In the genomic region with DNA sequence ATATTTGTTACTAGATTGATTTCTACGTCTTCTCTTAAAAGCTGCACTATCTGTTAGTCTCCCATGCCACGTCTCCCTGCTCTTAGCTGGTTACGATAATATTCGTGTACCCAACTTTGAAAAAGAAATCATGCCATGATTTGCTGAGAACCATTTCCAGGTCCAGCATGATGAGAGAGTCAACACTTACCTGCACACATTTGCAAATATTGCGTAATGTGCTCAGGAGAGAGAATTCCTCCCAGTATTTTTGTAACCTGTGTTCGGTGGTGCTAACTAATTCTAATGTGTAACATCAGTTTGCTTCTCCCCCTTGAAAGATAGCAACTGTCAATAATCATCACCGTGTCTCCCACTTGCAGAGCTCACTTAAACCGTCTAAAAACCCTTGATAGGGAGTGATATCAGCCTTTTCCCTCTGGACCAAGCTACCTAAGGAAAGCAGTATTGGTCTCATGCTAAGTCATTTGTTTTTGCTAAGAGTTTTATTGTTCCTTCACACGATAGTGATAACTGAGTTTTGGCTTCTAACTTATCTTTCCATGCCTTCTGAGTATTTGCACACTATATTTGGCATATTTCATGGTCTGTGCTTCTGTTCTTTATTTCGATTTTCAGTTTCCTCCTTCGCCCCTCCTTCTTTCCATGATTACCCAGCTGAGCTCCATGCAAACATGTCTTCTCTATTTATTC, we compare ENCODE assay signal across 1 cellular context.
TF ChIP-seq lines count a peak whose summit lies in the region.

No MANE protein-coding gene starts in this region.

TF ChIP-seq in K562, 482 proteins besides CTCF, POLR2A, EP300 and RAD21 (continued from another document and continues in another):
- TF ChIP-seq, protein P1, sequence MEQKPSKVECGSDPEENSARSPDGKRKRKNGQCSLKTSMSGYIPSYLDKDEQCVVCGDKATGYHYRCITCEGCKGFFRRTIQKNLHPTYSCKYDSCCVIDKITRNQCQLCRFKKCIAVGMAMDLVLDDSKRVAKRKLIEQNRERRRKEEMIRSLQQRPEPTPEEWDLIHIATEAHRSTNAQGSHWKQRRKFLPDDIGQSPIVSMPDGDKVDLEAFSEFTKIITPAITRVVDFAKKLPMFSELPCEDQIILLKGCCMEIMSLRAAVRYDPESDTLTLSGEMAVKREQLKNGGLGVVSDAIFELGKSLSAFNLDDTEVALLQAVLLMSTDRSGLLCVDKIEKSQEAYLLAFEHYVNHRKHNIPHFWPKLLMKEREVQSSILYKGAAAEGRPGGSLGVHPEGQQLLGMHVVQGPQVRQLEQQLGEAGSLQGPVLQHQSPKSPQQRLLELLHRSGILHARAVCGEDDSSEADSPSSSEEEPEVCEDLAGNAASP (IDR thresholded peaks at IDR 0.05), result no peak
- TF ChIP-seq ARNT (IDR thresholded peaks at IDR 0.05) (peak in 1 of 2 experiments; percentile 84; a peak in 2 of 4 replicates), ZNF764 (CRISPR knock-in tag; IDR thresholded peaks at IDR 0.05; ENCODE audit: low read depth) (no peak), ZEB2 (IDR thresholded peaks at IDR 0.05) (peak; percentile 63), ZNF717 (CRISPR knock-in tag; IDR thresholded peaks at IDR 0.05) (no peak), C11orf30 (IDR thresholded peaks at IDR 0.05; ENCODE audit: low read depth) (peak; percentile 58; the same call in 1 of the 2 replicates), CCNT2 (IDR thresholded peaks at IDR 0.05; ENCODE audit: borderline replicate concordance, extremely low read depth, insufficient read length, low read depth, low read length) (peak; percentile 62), MEF2D (tag; conservative IDR thresholded peaks at IDR 0.05; ENCODE audit: low read depth) (peak; percentile 93), SMAD4 (CRISPR knock-in tag; conservative IDR thresholded peaks at IDR 0.05) (0 out of 2 replicates have a peak, but pooled peaks have one; percentile 50), DPF2 (IDR thresholded peaks at IDR 0.05) (peak; percentile 90), TBP (optimal IDR thresholded peaks at IDR 0.05; ENCODE audit: low read depth, low read length) (no peak), NCOR1 (IDR thresholded peaks at IDR 0.05) (peak; percentile 79), MAFG (tag; conservative IDR thresholded peaks at IDR 0.05) (peak; percentile 71), TAF15 (IDR thresholded peaks at IDR 0.05; ENCODE audit: low read depth, low read length) (no peak), MAZ (CRISPR knock-in tag; conservative IDR thresholded peaks at IDR 0.05 in 1 of 2, IDR thresholded peaks at IDR 0.05 in 1 of 2) (peak in 1 of 2 experiments; percentile 54; a peak in 2 of 4 replicates), NCOA4 (IDR thresholded peaks at IDR 0.05; ENCODE audit: partially characterized antibody) (no peak), KHSRP (IDR thresholded peaks at IDR 0.05) (no peak), MTA3 (IDR thresholded peaks at IDR 0.05; ENCODE audit: borderline replicate concordance) (0 out of 2 replicates have a peak, but pooled peaks have one; percentile 51), NFE2 (IDR thresholded peaks at IDR 0.05; ENCODE audit: low read depth) (peak; percentile 76), TEAD1 (CRISPR knock-in tag; IDR thresholded peaks at IDR 0.05) (no peak), CHD2 (IDR thresholded peaks at IDR 0.05; ENCODE audit: low read depth, low read length) (no peak), BCOR (IDR thresholded peaks at IDR 0.05) (0 out of 2 replicates have a peak, but pooled peaks have one; percentile 14), TAF9B (IDR thresholded peaks at IDR 0.05; ENCODE audit: partially characterized antibody) (no peak), HDAC1 (IDR thresholded peaks at IDR 0.05) (0 out of 4 replicates have a peak, but pooled peaks of 1 of the 2 experiments have one; percentile 27), FOSL1 (tag; conservative IDR thresholded peaks at IDR 0.05) (0 out of 2 replicates have a peak, but pooled peaks have one; percentile 32), CEBPG (CRISPR knock-in tag; IDR thresholded peaks at IDR 0.05) (peak; percentile 86), CEBPG (tag; conservative IDR thresholded peaks at IDR 0.05 in 1 of 2, IDR thresholded peaks at IDR 0.05 in 1 of 2) (peak; percentile 84 to 99), NELFE (IDR thresholded peaks at IDR 0.05; ENCODE audit: insufficient read depth, insufficient read length) (no peak), EHMT2 (IDR thresholded peaks at IDR 0.05) (no peak), ZNF507 (tag; conservative IDR thresholded peaks at IDR 0.05) (no peak), BHLHE40 (IDR thresholded peaks at IDR 0.05; ENCODE audit: low read length) (0 out of 2 replicates have a peak, but pooled peaks have one; percentile 2), CBFA2T3 (IDR thresholded peaks at IDR 0.05) (peak; percentile 86), HOXB6 (CRISPR knock-in tag; IDR thresholded peaks at IDR 0.05; ENCODE audit: borderline replicate concordance) (no peak), HNRNPUL1 (IDR thresholded peaks at IDR 0.05; ENCODE audit: low read length) (no peak), CBX3 (IDR thresholded peaks at IDR 0.05; ENCODE audit: borderline replicate concordance in 1 of 2, low read length in 2 of 2) (no peak), ZNF316 (IDR thresholded peaks at IDR 0.05) (peak; percentile 37; the same call in 1 of the 2 replicates), HDGF (IDR thresholded peaks at IDR 0.05) (peak; percentile 77; the same call in 1 of the 2 replicates), ZNF778 (CRISPR knock-in tag; IDR thresholded peaks at IDR 0.05) (no peak), ZNF3 (CRISPR knock-in tag; IDR thresholded peaks at IDR 0.05) (no peak), MYBL2 (IDR thresholded peaks at IDR 0.05; ENCODE audit: low read depth) (no peak), MYBL2 (CRISPR knock-in tag; IDR thresholded peaks at IDR 0.05; ENCODE audit: borderline replicate concordance) (no peak), HNRNPL (IDR thresholded peaks at IDR 0.05; ENCODE audit: low read depth, low read length) (no peak), ZNF589 (CRISPR knock-in tag; IDR thresholded peaks at IDR 0.05; ENCODE audit: low read depth) (no peak), ELF4 (CRISPR knock-in tag; IDR thresholded peaks at IDR 0.05) (peak; percentile 61; the same call in 1 of the 2 replicates), CREM (IDR thresholded peaks at IDR 0.05; ENCODE audit: low read depth) (0 out of 2 replicates have a peak, but pooled peaks have one; percentile 7), XRCC3 (IDR thresholded peaks at IDR 0.05) (no peak), TAL1 (IDR thresholded peaks at IDR 0.05) (peak; percentile 72), JUND (IDR thresholded peaks at IDR 0.05; ENCODE audit: borderline replicate concordance, low read depth, low read length) (peak; percentile 39; the same call in 1 of the 2 replicates), JUND (tag; IDR thresholded peaks at IDR 0.05; ENCODE audit: borderline replicate concordance, low read depth, low read length) (peak; percentile 60; the same call in 2 of the 3 replicates), LEF1 (IDR thresholded peaks at IDR 0.05) (peak; percentile 59), HDAC3 (IDR thresholded peaks at IDR 0.05; ENCODE audit: borderline replicate concordance, partially characterized antibody) (peak; percentile 52), RBBP5 (IDR thresholded peaks at IDR 0.05; ENCODE audit: borderline replicate concordance, insufficient read depth, low read length, poor library complexity, severe bottlenecking) (no peak), NFE2L1 (tag; IDR thresholded peaks at IDR 0.05; ENCODE audit: borderline replicate concordance, low read depth) (no peak), ZFX (CRISPR knock-in tag; IDR thresholded peaks at IDR 0.05) (peak; percentile 23; the same call in 1 of the 2 replicates), RBM17 (IDR thresholded peaks at IDR 0.05; ENCODE audit: borderline replicate concordance, low read depth, low read length) (no peak)
- TF ChIP-seq, protein P2, sequence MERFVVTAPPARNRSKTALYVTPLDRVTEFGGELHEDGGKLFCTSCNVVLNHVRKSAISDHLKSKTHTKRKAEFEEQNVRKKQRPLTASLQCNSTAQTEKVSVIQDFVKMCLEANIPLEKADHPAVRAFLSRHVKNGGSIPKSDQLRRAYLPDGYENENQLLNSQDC (CRISPR knock-in tag; IDR thresholded peaks at IDR 0.05), result no peak
- TF ChIP-seq, protein P3, sequence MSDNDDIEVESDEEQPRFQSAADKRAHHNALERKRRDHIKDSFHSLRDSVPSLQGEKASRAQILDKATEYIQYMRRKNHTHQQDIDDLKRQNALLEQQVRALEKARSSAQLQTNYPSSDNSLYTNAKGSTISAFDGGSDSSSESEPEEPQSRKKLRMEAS (CRISPR knock-in tag; IDR thresholded peaks at IDR 0.05), result no peak
- TF ChIP-seq, protein P4, sequence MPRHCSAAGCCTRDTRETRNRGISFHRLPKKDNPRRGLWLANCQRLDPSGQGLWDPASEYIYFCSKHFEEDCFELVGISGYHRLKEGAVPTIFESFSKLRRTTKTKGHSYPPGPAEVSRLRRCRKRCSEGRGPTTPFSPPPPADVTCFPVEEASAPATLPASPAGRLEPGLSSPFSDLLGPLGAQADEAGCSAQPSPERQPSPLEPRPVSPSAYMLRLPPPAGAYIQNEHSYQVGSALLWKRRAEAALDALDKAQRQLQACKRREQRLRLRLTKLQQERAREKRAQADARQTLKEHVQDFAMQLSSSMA (CRISPR knock-in tag; IDR thresholded peaks at IDR 0.05), result no peak
- TF ChIP-seq, protein P5, sequence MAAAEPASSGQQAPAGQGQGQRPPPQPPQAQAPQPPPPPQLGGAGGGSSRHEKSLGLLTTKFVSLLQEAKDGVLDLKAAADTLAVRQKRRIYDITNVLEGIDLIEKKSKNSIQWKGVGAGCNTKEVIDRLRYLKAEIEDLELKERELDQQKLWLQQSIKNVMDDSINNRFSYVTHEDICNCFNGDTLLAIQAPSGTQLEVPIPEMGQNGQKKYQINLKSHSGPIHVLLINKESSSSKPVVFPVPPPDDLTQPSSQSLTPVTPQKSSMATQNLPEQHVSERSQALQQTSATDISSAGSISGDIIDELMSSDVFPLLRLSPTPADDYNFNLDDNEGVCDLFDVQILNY (CRISPR knock-in tag; IDR thresholded peaks at IDR 0.05), result no peak
- TF ChIP-seq, protein P6, sequence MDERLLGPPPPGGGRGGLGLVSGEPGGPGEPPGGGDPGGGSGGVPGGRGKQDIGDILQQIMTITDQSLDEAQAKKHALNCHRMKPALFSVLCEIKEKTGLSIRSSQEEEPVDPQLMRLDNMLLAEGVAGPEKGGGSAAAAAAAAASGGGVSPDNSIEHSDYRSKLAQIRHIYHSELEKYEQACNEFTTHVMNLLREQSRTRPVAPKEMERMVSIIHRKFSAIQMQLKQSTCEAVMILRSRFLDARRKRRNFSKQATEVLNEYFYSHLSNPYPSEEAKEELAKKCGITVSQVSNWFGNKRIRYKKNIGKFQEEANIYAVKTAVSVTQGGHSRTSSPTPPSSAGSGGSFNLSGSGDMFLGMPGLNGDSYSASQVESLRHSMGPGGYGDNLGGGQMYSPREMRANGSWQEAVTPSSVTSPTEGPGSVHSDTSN (CRISPR knock-in tag; IDR thresholded peaks at IDR 0.05; ENCODE audit: low read depth), result no peak
- TF ChIP-seq, protein P6 (tag; conservative IDR thresholded peaks at IDR 0.05; ENCODE audit: low read depth), result peak; percentile 69
- TF ChIP-seq, protein P7, sequence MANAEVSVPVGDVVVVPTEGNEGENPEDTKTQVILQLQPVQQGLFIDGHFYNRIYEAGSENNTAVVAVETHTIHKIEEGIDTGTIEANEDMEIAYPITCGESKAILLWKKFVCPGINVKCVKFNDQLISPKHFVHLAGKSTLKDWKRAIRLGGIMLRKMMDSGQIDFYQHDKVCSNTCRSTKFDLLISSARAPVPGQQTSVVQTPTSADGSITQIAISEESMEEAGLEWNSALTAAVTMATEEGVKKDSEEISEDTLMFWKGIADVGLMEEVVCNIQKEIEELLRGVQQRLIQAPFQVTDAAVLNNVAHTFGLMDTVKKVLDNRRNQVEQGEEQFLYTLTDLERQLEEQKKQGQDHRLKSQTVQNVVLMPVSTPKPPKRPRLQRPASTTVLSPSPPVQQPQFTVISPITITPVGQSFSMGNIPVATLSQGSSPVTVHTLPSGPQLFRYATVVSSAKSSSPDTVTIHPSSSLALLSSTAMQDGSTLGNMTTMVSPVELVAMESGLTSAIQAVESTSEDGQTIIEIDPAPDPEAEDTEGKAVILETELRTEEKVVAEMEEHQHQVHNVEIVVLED (CRISPR knock-in tag; IDR thresholded peaks at IDR 0.05), result no peak
- TF ChIP-seq, protein P8, sequence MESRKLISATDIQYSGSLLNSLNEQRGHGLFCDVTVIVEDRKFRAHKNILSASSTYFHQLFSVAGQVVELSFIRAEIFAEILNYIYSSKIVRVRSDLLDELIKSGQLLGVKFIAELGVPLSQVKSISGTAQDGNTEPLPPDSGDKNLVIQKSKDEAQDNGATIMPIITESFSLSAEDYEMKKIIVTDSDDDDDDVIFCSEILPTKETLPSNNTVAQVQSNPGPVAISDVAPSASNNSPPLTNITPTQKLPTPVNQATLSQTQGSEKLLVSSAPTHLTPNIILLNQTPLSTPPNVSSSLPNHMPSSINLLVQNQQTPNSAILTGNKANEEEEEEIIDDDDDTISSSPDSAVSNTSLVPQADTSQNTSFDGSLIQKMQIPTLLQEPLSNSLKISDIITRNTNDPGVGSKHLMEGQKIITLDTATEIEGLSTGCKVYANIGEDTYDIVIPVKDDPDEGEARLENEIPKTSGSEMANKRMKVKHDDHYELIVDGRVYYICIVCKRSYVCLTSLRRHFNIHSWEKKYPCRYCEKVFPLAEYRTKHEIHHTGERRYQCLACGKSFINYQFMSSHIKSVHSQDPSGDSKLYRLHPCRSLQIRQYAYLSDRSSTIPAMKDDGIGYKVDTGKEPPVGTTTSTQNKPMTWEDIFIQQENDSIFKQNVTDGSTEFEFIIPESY (CRISPR knock-in tag; IDR thresholded peaks at IDR 0.05), result no peak
- TF ChIP-seq, protein P9, sequence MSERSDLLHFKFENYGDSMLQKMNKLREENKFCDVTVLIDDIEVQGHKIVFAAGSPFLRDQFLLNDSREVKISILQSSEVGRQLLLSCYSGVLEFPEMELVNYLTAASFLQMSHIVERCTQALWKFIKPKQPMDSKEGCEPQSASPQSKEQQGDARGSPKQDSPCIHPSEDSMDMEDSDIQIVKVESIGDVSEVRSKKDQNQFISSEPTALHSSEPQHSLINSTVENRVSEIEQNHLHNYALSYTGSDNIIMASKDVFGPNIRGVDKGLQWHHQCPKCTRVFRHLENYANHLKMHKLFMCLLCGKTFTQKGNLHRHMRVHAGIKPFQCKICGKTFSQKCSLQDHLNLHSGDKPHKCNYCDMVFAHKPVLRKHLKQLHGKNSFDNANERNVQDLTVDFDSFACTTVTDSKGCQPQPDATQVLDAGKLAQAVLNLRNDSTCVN (CRISPR knock-in tag; IDR thresholded peaks at IDR 0.05), result peak; percentile 41; the same call in 1 of the 2 replicates
